28 cellular contexts compared by ENCODE assay signal in genomic region chr16:1146409-1146808, GRCh38. TPM values are rescaled to one million over a fixed set of nuclear protein-coding genes. Genes with fewer than 3 reads are reported as not detected.
DNase-seq lines count a peak whose midpoint lies in the region; ATAC-seq, FAIRE-seq and TF ChIP-seq lines count a peak whose summit lies in the region.
"Had no signal": no experiment of that assay in that cellular context is flagged by ENCODE, and none has a peak within 500 bp of the region (broad histone marks: within the 10 kb centered on the region; RNA-seq: fewer than 3 reads in every experiment).

No MANE protein-coding gene starts in this region.

- POLR2A ChIA-PET in IMR-90 (lab: Charles Lee; ENCODE audit: unreplicated experiment) (no interaction called here), H1 (lab: Charles Lee; ENCODE audit: partially characterized antibody) (interaction anchor here (0.7 to 1.5 kb wide), 5 partner anchors 12 to 178 kb away, joined by 3 read pairs; no protein-coding TSS in a partner anchor)

- H2AK9ac ChIP-seq in IMR-90 (replicated peaks; ENCODE audit: low read depth, low read length, poor library complexity), result peak overlapping the region; percentile 50

- intact Hi-C loops in IMR-90 (cut with micrococcal nuclease), result no loop called here
- intact Hi-C loops in activated naive CD4-positive, alpha-beta T cell treated with anti-CD3 and anti-CD28 coated beads for 36 hours (cut with micrococcal nuclease), result no loop called here

- no peaks in the 10 kb centered on the region for H3K4me1 Mint-ChIP-seq in activated naive CD4-positive, alpha-beta T cell treated with anti-CD3 and anti-CD28 coated beads for 36 hours (ENCODE audit: low read depth)

- H4K5ac ChIP-seq in IMR-90 (ENCODE audit: low read depth, low read length), result no peak overlapping the region
- H4K5ac ChIP-seq in H1 (ENCODE audit: insufficient read length, low read depth, low read length), result no peak overlapping the region

- H3K9ac ChIP-seq in BLaER1 (peak overlapping the region; percentile 60; the same call in 1 of the 2 replicates), IMR-90 (ENCODE audit: low read depth, low read length) (no peak overlapping the region), H1 (replicated peaks in 1 of 4; ENCODE audit: extremely low read depth in 1 of 4, low read depth in 3 of 4, low read length in 3 of 4) (no peak overlapping the region)

- H3K4me2 ChIP-seq in BLaER1, result peak overlapping the region; percentile 89
- H3K4me2 ChIP-seq in IMR-90 (ENCODE audit: low read depth, low read length), result no peak overlapping the region
- H3K4me2 ChIP-seq in H1 (ENCODE audit: insufficient read depth in 1 of 2, low read depth in 2 of 2, low read length in 2 of 2), result no peak overlapping the region

- H3K4ac ChIP-seq in IMR-90 (ENCODE audit: low read depth, low read length) (no peak overlapping the region), H1 (replicated peaks; ENCODE audit: insufficient read length, low read depth, low read length) (no peak overlapping the region)

- in situ Hi-C loops in IMR-90 (cut with MboI; ENCODE audit: low sequenced_read_pairs), result no loop called here

- CTCF ChIA-PET in IMR-90 (lab: Yijun Ruan, JAX) (no interaction called here), H1 (lab: Charles Lee; ENCODE audit: partially characterized antibody) (interaction anchor here (0.5 to 2.8 kb wide), 7 partner anchors 9 to 144 kb away, joined by 3 to 10 read pairs (median 3); no protein-coding TSS in a partner anchor)
- CTCF ChIA-PET in activated naive CD4-positive, alpha-beta T cell treated with anti-CD3 and anti-CD28 coated beads for 36 hours (lab: Charles Lee), result no interaction called here

- DNase-seq in NCI-H82 (lab: John Stamatoyannopoulos, UW), result peak; percentile 40
- no peak for DNase-seq in NCI-H82 treated with DMSO at 0.1 percent for 48 hours (lab: John Stamatoyannopoulos, UW; ENCODE audit: unreplicated experiment)
- DNase-seq in IMR-90, result no peak
- DNase-seq in H1 (ENCODE audit: low read depth in 1 of 2, low spot score in 2 of 2), result no peak
- no peak for DNase-seq in activated naive CD4-positive, alpha-beta T cell treated with anti-CD3 and anti-CD28 coated beads for 36 hours
- no peak for DNase-seq in glomerular visceral epithelial cell (ENCODE audit: extremely low spot score)
- DNase-seq in NCI-H748 (lab: John Stamatoyannopoulos, UW; ENCODE audit: unreplicated experiment), result no peak
- DNase-seq: adrenal gland; CD8-positive, alpha-beta memory T cell; HCEC 1CT; left ventricle myocardium superior; MV-4-11; NCI-H2081; stimulated activated CD4-positive, alpha-beta T cell treated with anti-CD3 and anti-CD28 coated beads, Interleukin-12 subunit alpha, Interleukin-12 subunit beta, amount 100 ng/mL, for 4 hours; T-helper 1 cell; trophoblast cell had no signal

- H3K23ac ChIP-seq in IMR-90 (ENCODE audit: low read depth, low read length) (no peak overlapping the region), H1 (ENCODE audit: insufficient read length) (no peak overlapping the region)

- H2BK12ac ChIP-seq in H1 (ENCODE audit: low read depth, low read length), result no peak overlapping the region; the same call in 1 of the 2 replicates

- H4K8ac ChIP-seq in IMR-90 (ENCODE audit: low read depth in 2 of 2, low read length in 2 of 2) (no peak overlapping the region), H1 (ENCODE audit: extremely low read depth, insufficient read depth, low read length) (no peak overlapping the region; the same call in 1 of the 2 replicates)

- no peak overlapping the region for H2BK5ac ChIP-seq in IMR-90 (ENCODE audit: low read depth, low read length, poor library complexity, severe bottlenecking)
- H2BK5ac ChIP-seq in H1 (ENCODE audit: low read depth, low read length), result no peak overlapping the region

- no peaks in the 10 kb centered on the region for H3K36me3 ChIP-seq in BLaER1
- H3K36me3 ChIP-seq in IMR-90 (ENCODE audit: control insufficient read depth, insufficient read depth, low read length), result no peaks in the 10 kb centered on the region
- no peaks in the 10 kb centered on the region for H3K36me3 ChIP-seq in H1 (ENCODE audit: control insufficient read depth in 2 of 4, insufficient read depth in 4 of 4, low read length in 3 of 4)
- H3K36me3 ChIP-seq: adrenal gland, cardiac muscle cell, esophagus muscularis mucosa had no signal

- H3K36me3 Mint-ChIP-seq in activated naive CD4-positive, alpha-beta T cell treated with anti-CD3 and anti-CD28 coated beads for 36 hours (ENCODE audit: low read depth), result no peaks in the 10 kb centered on the region
- H3K36me3 Mint-ChIP-seq: CD8-positive, alpha-beta memory T cell had no signal

- H2AK5ac ChIP-seq in IMR-90 (ENCODE audit: low read depth, low read length) (no peak overlapping the region), H1 (ENCODE audit: low read depth, low read length) (no peak overlapping the region)

- H2BK20ac ChIP-seq in IMR-90 (ENCODE audit: low read depth, low read length) (no peak overlapping the region), H1 (ENCODE audit: low read length) (no peak overlapping the region)

- peaks cover 5% of the 10 kb centered on the region for H3K9me3 Mint-ChIP-seq in activated naive CD4-positive, alpha-beta T cell treated with anti-CD3 and anti-CD28 coated beads for 36 hours
- H3K9me3 Mint-ChIP-seq: stimulated activated naive CD8-positive, alpha-beta T cell treated with anti-CD3 and anti-CD28 coated beads, Interleukin-15, Interleukin-2, amounts not matched to agents 100 ng/mL and 50 ng/mL, for 24 hours had no signal

- H3K79me2 ChIP-seq in H1 (ENCODE audit: control insufficient read depth in 1 of 2, insufficient read depth in 2 of 2, low read length in 2 of 2), result no peaks in the 10 kb centered on the region

- H3K4me3 Mint-ChIP-seq in activated naive CD4-positive, alpha-beta T cell treated with anti-CD3 and anti-CD28 coated beads for 36 hours, result no peak overlapping the region
- H3K4me3 Mint-ChIP-seq: CD8-positive, alpha-beta memory T cell; stimulated activated naive CD8-positive, alpha-beta T cell treated with anti-CD3 and anti-CD28 coated beads, Interleukin-15, Interleukin-2, amounts not matched to agents 100 ng/mL and 50 ng/mL, for 24 hours had no signal

- H3K14ac ChIP-seq in IMR-90 (replicated peaks; ENCODE audit: low read depth, low read length) (no peak overlapping the region), H1 (ENCODE audit: insufficient read length) (no peak overlapping the region)

- H3K23me2 ChIP-seq in H1 (ENCODE audit: low read depth, low read length), result no peaks in the 10 kb centered on the region

- no peaks in the 10 kb centered on the region for H3K9me1 ChIP-seq in IMR-90 (ENCODE audit: insufficient read depth, low read length)

- no peak overlapping the region for H2AFZ ChIP-seq in IMR-90 (replicated peaks; ENCODE audit: low read length, poor library complexity)
- no peak overlapping the region for H2AFZ ChIP-seq in H1 (ENCODE audit: low read length)

- no peak for FAIRE-seq in H1 (lab: Jason Lieb, UNC)

- H4K20me1 ChIP-seq in BLaER1 (no peaks in the 10 kb centered on the region), IMR-90 (ENCODE audit: insufficient read depth, low read length) (no peaks in the 10 kb centered on the region), H1 (replicated peaks in 1 of 2; ENCODE audit: control insufficient read depth in 1 of 2, insufficient read depth in 2 of 2, low read length in 2 of 2) (no peaks in the 10 kb centered on the region)

- no peak for ATAC-seq in IMR-90 (ENCODE audit: low read depth)
- ATAC-seq: left ventricle myocardium superior had no signal

- dilution Hi-C loops in IMR-90 (cut with HindIII; ENCODE audit: low sequenced_read_pairs, unreplicated experiment), result no loop called here

- H3K4me1 ChIP-seq in BLaER1, result peaks cover 86% of the 10 kb centered on the region
- H3K4me1 ChIP-seq in IMR-90 (ENCODE audit: control insufficient read depth, insufficient read depth, low read length), result no peaks in the 10 kb centered on the region
- peaks cover 0 to 5% (median under 1%) of the 10 kb centered on the region in 4 experiments; a peak in 2 of 7 replicates for H3K4me1 ChIP-seq in H1 (replicated peaks in 1 of 4; ENCODE audit: control insufficient read depth in 3 of 4, insufficient read depth in 4 of 4, low read length in 3 of 4)
- H3K4me1 ChIP-seq: adrenal gland had no signal

- no peaks in the 10 kb centered on the region for H3K27me3 ChIP-seq in BLaER1
- H3K27me3 ChIP-seq in IMR-90 (ENCODE audit: control insufficient read depth, insufficient read depth, low read length), result peaks cover 16% of the 10 kb centered on the region
- no peaks in the 10 kb centered on the region; a peak in 3 of 7 replicates for H3K27me3 ChIP-seq in H1 (replicated peaks in 1 of 4; ENCODE audit: control insufficient read depth in 3 of 4, extremely low read depth in 1 of 4, insufficient read depth in 3 of 4, low read length in 3 of 4)
- H3K27me3 ChIP-seq: adrenal gland, cardiac muscle cell had no signal

- BruUV-seq in IMR-90 (replicated peaks; lab: Mats Ljungman, UMichigan), result no TSS peak

- no peaks in the 10 kb centered on the region for H3K9me3 ChIP-seq in BLaER1
- peaks cover 5% of the 10 kb centered on the region; the same call in 1 of the 2 replicates for H3K9me3 ChIP-seq in IMR-90 (ENCODE audit: control insufficient read depth, insufficient read depth, low read length)
- peaks cover 0 to 3% of the 10 kb centered on the region in 2 experiments; a peak in 2 of 4 replicates for H3K9me3 ChIP-seq in H1 (ENCODE audit: insufficient read depth in 2 of 2, low read depth in 1 of 2, low read length in 1 of 2)
- H3K9me3 ChIP-seq: adrenal gland, esophagus muscularis mucosa had no signal

- H3K27ac Mint-ChIP-seq in activated naive CD4-positive, alpha-beta T cell treated with anti-CD3 and anti-CD28 coated beads for 36 hours, result no peak overlapping the region
- H3K27ac Mint-ChIP-seq: activated T-helper 2 cell treated with anti-CD3 and anti-CD28 coated beads, Interferon-gamma antibody, Interleukin-2, Interleukin-4, amounts not matched to agents 10 μg/mL and 5 μg/mL and 100 μg/mL, durations not matched to agents 14 hours and 24 hours and 36 hours; CD8-positive, alpha-beta memory T cell; stimulated activated naive CD8-positive, alpha-beta T cell treated with anti-CD3 and anti-CD28 coated beads, Interleukin-15, Interleukin-2, amounts not matched to agents 100 ng/mL and 50 ng/mL, for 24 hours had no signal

- H3K27ac ChIP-seq in BLaER1, result peak overlapping the region; percentile 70
- H3K27ac ChIP-seq in IMR-90 (ENCODE audit: insufficient read depth, low read length), result no peak overlapping the region
- H3K27ac ChIP-seq in H1 (ENCODE audit: low read depth, low read length), result no peak overlapping the region
- H3K27ac ChIP-seq: adrenal gland, cardiac muscle cell, esophagus muscularis mucosa, HL-60, RWPE1, VCaP had no signal

- H3K4me3 ChIP-seq in BLaER1 (no peak overlapping the region), IMR-90 (ENCODE audit: insufficient read depth, low read depth, low read length) (no peak overlapping the region), H1 (ENCODE audit: extremely low read depth in 1 of 4, insufficient read depth in 2 of 4, low read depth in 3 of 4, low read length in 4 of 4) (no peak overlapping the region)
- H3K4me3 ChIP-seq: adrenal gland, cardiac muscle cell, esophagus muscularis mucosa had no signal

- TF ChIP-seq EP300 in H1 (IDR thresholded peaks at IDR 0.05; ENCODE audit: borderline replicate concordance in 1 of 2, low read depth in 2 of 2, low read length in 2 of 2), result no peak

- TF ChIP-seq RAD21 in IMR-90 (IDR thresholded peaks at IDR 0.05; ENCODE audit: low read length), result no peak
- TF ChIP-seq RAD21 in H1 (IDR thresholded peaks at IDR 0.05 in 1 of 2, conservative IDR thresholded peaks at IDR 0.05 in 1 of 2; ENCODE audit: low read depth in 2 of 2, low read length in 2 of 2), result no peak

- 86% methylated on average over 8 of the region's 16 CpGs; no CpG with 5 or more reads in 1 of the 2 experiments for WGBS in IMR-90 (ENCODE audit: extremely low coverage in 2 of 2, insufficient read length in 1 of 2), 2 experiments
- 97% methylated on average over 14 of the region's 16 CpGs; no CpG with 5 or more reads in 1 of the 2 experiments for WGBS in H1 (ENCODE audit: extremely low coverage in 1 of 2, insufficient coverage in 1 of 2, insufficient read length in 1 of 2, insufficient replicate concordance in 2 of 2, low coverage in 1 of 2, low lambda C conversion rate in 2 of 2, missing lambda C conversion rate in 1 of 2), 2 experiments

- no peak overlapping the region for H2BK120ac ChIP-seq in IMR-90 (ENCODE audit: low read depth, low read length)
- no peak overlapping the region for H2BK120ac ChIP-seq in H1 (replicated peaks; ENCODE audit: low read depth, low read length)

- H4K91ac ChIP-seq in IMR-90 (ENCODE audit: insufficient read depth, low read depth, low read length) (no peak overlapping the region), H1 (replicated peaks; ENCODE audit: insufficient read length, low read length) (no peak overlapping the region)

- H3K56ac ChIP-seq in IMR-90 (ENCODE audit: extremely low read depth, insufficient read depth, low read length) (no peak overlapping the region; the same call in 1 of the 2 replicates), H1 (replicated peaks; ENCODE audit: insufficient read length, low read depth, low read length) (no peak overlapping the region)

- no peak for TF ChIP-seq CTCF in IMR-90 (conservative IDR thresholded peaks at IDR 0.05; ENCODE audit: low read depth, low read length)
- no peak for TF ChIP-seq CTCF in H1 (IDR thresholded peaks at IDR 0.05; ENCODE audit: control extremely low read depth in 1 of 3, insufficient read depth in 1 of 3, low read depth in 1 of 3, low read length in 3 of 3)

- H2BK15ac ChIP-seq in IMR-90 (ENCODE audit: low read depth, low read length), result no peak overlapping the region
- H2BK15ac ChIP-seq in H1 (ENCODE audit: low read length), result 0 out of 2 replicates have a peak overlapping the region, but pooled peaks have one; percentile 18

- H3K18ac ChIP-seq in IMR-90 (ENCODE audit: low read depth, low read length) (no peak overlapping the region), H1 (ENCODE audit: extremely low read depth, low read length) (0 out of 2 replicates have a peak overlapping the region, but pooled peaks have one; percentile 6)

- TF ChIP-seq POLR2A in IMR-90 (IDR thresholded peaks at IDR 0.05; ENCODE audit: low read depth, low read length) (no peak), H1 (IDR thresholded peaks at IDR 0.05; ENCODE audit: control extremely low read depth in 1 of 2, low read depth in 2 of 2, low read length in 2 of 2) (no peak)

- H3K79me1 ChIP-seq in IMR-90 (ENCODE audit: low read depth in 1 of 2, low read length in 2 of 2) (no peaks in the 10 kb centered on the region), H1 (ENCODE audit: low read depth, low read length) (no peaks in the 10 kb centered on the region)

- H3K27me3 Mint-ChIP-seq in activated naive CD4-positive, alpha-beta T cell treated with anti-CD3 and anti-CD28 coated beads for 36 hours (ENCODE audit: low read depth), result no peaks in the 10 kb centered on the region
- H3K27me3 Mint-ChIP-seq: stimulated activated naive CD8-positive, alpha-beta T cell treated with anti-CD3 and anti-CD28 coated beads, Interleukin-15, Interleukin-2, amounts not matched to agents 100 ng/mL and 50 ng/mL, for 24 hours had no signal

RNA-seq across cellular contexts. Expression of gene CACNA1H, which starts 6.5 kb away (rescaled TPM):
- total RNA-seq in IMR-90 (2012; rRNA removed), result 1.6 and 1.7 TPM in 2 replicates
- polyA plus RNA-seq in IMR-90 (2012; rRNA removed) (5.8 and 6.1 TPM in 2 replicates), H1 (2011; rRNA removed) (14.0 and 27.4 TPM in 2 replicates)
- polyA plus RNA-seq in IMR-90 (2012; cell fraction: cytosol; rRNA removed), result 4.9 and 8.1 TPM in 2 replicates
- polyA plus RNA-seq in IMR-90 (2012; cell fraction: nucleus; rRNA removed; ENCODE audit: low replicate concordance), result 12.2 and 35.8 TPM in 2 replicates
- total RNA-seq in H1 (2021; fragmentation: NEBNext Ultra II Directional; extraction: Animal tissue kit (Norgen Biotek cat#: 25700)), result 27.2 and 28.7 TPM in 2 replicates
- 21.0 TPM for polyA plus RNA-seq in H1 (2011; cell fraction: cytosol; rRNA removed)
- polyA plus RNA-seq in H1 (2011; cell fraction: nucleus; rRNA removed), result 192 TPM
- 17.0 to 33.1 TPM (median 28.7 TPM) in 4 replicates for polyA plus RNA-seq in H1 (2012, experiment 1 of 2)
- polyA plus RNA-seq in H1 (2012, experiment 2 of 2), result 13.4 TPM
- polyA plus RNA-seq in H1 (2013, experiment 1 of 2), result 23.4 TPM
- 21.4 TPM for polyA plus RNA-seq in H1 (2013, experiment 2 of 2)
- polyA minus RNA-seq in H1 (2011; rRNA and poly(A)+ RNA removed), result 19.8 and 20.5 TPM in 2 replicates
- polyA minus RNA-seq in H1 (2011; cell fraction: cytosol; rRNA and poly(A)+ RNA removed), result 16.3 TPM
- polyA minus RNA-seq in H1 (2011; cell fraction: nucleus; rRNA and poly(A)+ RNA removed), result 43.3 TPM
- under 1 TPM; 0.50 to 0.84 TPM for total RNA-seq in activated naive CD4-positive, alpha-beta T cell treated with anti-CD3 and anti-CD28 coated beads for 36 hours

RNA-seq across cellular contexts. Expression of gene C1QTNF8, which starts 50.4 kb away (rescaled TPM):
- not detected in 2 replicates for total RNA-seq in IMR-90 (2012; rRNA removed)
- polyA plus RNA-seq in IMR-90 (2012; rRNA removed), result not detected in 2 replicates
- not detected in 2 replicates for polyA plus RNA-seq in IMR-90 (2012; cell fraction: cytosol; rRNA removed)
- not detected in 2 replicates for polyA plus RNA-seq in IMR-90 (2012; cell fraction: nucleus; rRNA removed; ENCODE audit: low replicate concordance)
- not detected in 2 replicates for total RNA-seq in H1 (2021; fragmentation: NEBNext Ultra II Directional; extraction: Animal tissue kit (Norgen Biotek cat#: 25700))
- not detected in 2 replicates for polyA plus RNA-seq in H1 (2011; rRNA removed)
- not detected for polyA plus RNA-seq in H1 (2011; cell fraction: cytosol; rRNA removed)
- polyA plus RNA-seq in H1 (2011; cell fraction: nucleus; rRNA removed), result 0.06 TPM
- 0.19 TPM in 1 of 4 replicates, not detected in the others for polyA plus RNA-seq in H1 (2012, experiment 1 of 2)
- not detected for polyA plus RNA-seq in H1 (2012, experiment 2 of 2)
- polyA plus RNA-seq in H1 (2013, experiment 1 of 2), result not detected
- polyA plus RNA-seq in H1 (2013, experiment 2 of 2), result not detected
- polyA minus RNA-seq in H1 (2011; rRNA and poly(A)+ RNA removed), result not detected in 2 replicates
- not detected for polyA minus RNA-seq in H1 (2011; cell fraction: cytosol; rRNA and poly(A)+ RNA removed)
- polyA minus RNA-seq in H1 (2011; cell fraction: nucleus; rRNA and poly(A)+ RNA removed), result not detected
- not detected for total RNA-seq in activated naive CD4-positive, alpha-beta T cell treated with anti-CD3 and anti-CD28 coated beads for 36 hours
- total RNA-seq: activated CD8-positive, alpha-beta memory T cell treated with anti-CD3 and anti-CD28 coated beads for 36 hours; activated T-helper 2 cell treated with anti-CD3 and anti-CD28 coated beads, Interferon-gamma antibody, Interleukin-2, Interleukin-4, amounts not matched to agents 10 μg/mL and 5 μg/mL and 100 μg/mL, durations not matched to agents 14 hours and 24 hours and 36 hours; CD8-positive, alpha-beta memory T cell; esophagus muscularis mucosa; glomerular endothelial cell; left ventricle myocardium superior; mononuclear cell had no signal
- polyA plus RNA-seq: AG04450; cardiac muscle cell; CD8-positive, alpha-beta memory T cell had no signal

Comparison
In these comparisons a context has a peak if more than half of its experiments do, and no peak if none do; other contexts are left out.
1. RNA of gene CACNA1H, which starts 6.5 kb away (total RNA-seq): 27.2 to 28.7 TPM in H1; 1.6 to 1.7 TPM in IMR-90 and 0.50 to 0.84 TPM in activated naive CD4-positive, alpha-beta T cell treated with anti-CD3 and anti-CD28 coated beads for 36 hours; every median in the first group is over 10 times any median in the second.